In genomic region chr9:132587484-132587858, GRCh38 we compare ENCODE assay signal across 1 cellular context.
TF ChIP-seq lines count a peak whose summit lies in the region.

No MANE protein-coding gene starts in this region.

TF ChIP-seq in WTC11, 78 proteins besides CTCF, POLR2A, EP300 and RAD21 (continued from another document):
- TF ChIP-seq PRDM15 (CRISPR knock-in tag; IDR thresholded peaks at IDR 0.05), result no peak
- TF ChIP-seq AR (CRISPR knock-in tag; IDR thresholded peaks at IDR 0.05), result no peak
- no peak for TF ChIP-seq ZNF423 (CRISPR knock-in tag; IDR thresholded peaks at IDR 0.05)
- TF ChIP-seq, protein P1, sequence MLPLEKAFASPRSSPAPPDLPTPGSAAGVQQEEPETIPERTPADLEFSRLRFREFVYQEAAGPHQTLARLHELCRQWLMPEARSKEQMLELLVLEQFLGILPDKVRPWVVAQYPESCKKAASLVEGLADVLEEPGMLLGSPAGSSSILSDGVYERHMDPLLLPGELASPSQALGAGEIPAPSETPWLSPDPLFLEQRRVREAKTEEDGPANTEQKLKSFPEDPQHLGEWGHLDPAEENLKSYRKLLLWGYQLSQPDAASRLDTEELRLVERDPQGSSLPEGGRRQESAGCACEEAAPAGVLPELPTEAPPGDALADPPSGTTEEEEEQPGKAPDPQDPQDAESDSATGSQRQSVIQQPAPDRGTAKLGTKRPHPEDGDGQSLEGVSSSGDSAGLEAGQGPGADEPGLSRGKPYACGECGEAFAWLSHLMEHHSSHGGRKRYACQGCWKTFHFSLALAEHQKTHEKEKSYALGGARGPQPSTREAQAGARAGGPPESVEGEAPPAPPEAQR (CRISPR knock-in tag; IDR thresholded peaks at IDR 0.05), result no peak
